9 cellular contexts compared by ENCODE assay signal in the genomic region with DNA sequence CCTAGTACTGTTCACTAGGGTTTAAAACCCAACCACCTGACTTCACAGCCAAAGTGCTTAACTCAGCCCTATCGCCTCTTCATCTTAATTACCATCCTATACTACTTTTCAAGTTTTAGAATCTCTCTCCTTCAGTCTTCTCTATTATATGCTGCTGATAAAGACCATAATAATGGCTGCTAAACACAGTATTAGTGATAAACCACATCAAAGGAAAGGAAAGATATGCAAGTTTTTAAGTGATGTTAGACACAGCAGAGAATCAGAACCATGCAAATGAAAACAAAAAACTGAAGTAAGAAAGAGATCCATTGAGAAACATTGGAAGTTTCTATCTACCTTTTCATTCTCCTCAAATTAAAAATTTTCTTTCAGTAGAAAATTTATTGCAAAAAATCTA.
"Had no signal": no experiment of that assay in that cellular context is flagged by ENCODE, and none has a peak within 500 bp of the region (broad histone marks: within the 10 kb centered on the region; RNA-seq: fewer than 3 reads in every experiment).

No MANE protein-coding gene starts in this region.

- H3K27ac Mint-ChIP-seq: IgD-negative memory B cell had no signal

- H3K4me3 ChIP-seq: K562 had no signal

- H3K27me3 Mint-ChIP-seq: IgD-negative memory B cell had no signal

- H3K9me3 Mint-ChIP-seq: IgD-negative memory B cell had no signal

- H3K9ac ChIP-seq: KMS-11 had no signal

- ATAC-seq: HepG2, K562 had no signal

- DNase-seq: IMR-90, KBM-7, KG1 had no signal

- FAIRE-seq: HepG2, HTR-8/SVneo, K562 had no signal

- H3K4me2 ChIP-seq: KMS-11 had no signal

- H3K4me3 Mint-ChIP-seq: IgD-negative memory B cell had no signal

- H3K27ac ChIP-seq: HL-60, KMS-11 had no signal
